Comparison of ENCODE assay signal across 1 cellular context in the genomic region with DNA sequence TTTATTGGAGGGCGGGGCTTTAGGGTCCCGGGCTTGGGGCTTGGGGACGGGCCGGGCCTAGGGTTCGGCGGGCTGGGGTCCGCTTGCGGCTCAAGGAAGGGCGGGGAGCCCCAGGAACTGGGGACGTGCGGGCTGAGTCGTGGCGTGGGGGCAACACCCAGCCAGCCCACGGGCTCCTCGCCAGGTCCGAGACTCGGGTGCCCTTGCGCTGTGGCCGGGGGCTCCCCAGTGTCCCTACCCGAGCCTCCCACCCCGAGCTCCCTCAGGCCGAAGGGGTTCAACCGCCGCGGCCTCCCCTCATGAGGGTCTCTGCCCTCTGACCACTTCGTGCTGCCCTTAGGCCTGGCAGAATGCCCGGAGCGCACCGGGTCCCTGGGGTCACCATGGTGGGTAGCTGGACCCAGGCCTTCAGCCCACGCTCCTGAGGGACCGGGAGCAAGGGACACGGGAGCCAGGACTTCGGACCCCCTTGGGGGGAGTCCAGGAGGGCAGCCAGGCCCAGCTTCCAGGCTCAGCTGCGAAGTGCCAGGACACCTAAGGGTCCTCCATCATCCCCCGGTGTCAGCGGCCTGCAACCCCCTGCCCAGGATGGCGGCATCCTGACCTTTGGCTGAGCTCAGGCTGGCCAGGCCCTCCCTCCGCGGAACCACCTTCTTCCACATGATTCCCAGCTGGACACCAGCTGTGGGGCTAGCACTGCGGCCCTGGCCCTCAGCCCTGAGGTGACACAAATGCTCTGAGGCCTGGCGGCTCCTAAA.
TF ChIP-seq lines count a peak whose summit lies in the region.

No MANE protein-coding gene starts in this region.

TF ChIP-seq in HepG2, 621 proteins besides CTCF, POLR2A, EP300 and RAD21 (continued from another document and continues in another):
- TF ChIP-seq REXO4 (CRISPR knock-in tag; IDR thresholded peaks at IDR 0.05; ENCODE audit: borderline replicate concordance): no peak
- no peak for TF ChIP-seq PAWR (CRISPR knock-in tag; IDR thresholded peaks at IDR 0.05; ENCODE audit: borderline replicate concordance)
- TF ChIP-seq DNMT1 (CRISPR knock-in tag; IDR thresholded peaks at IDR 0.05): no peak
- TF ChIP-seq GLI4 (CRISPR knock-in tag; IDR thresholded peaks at IDR 0.05; ENCODE audit: borderline replicate concordance): no peak
- no peak for TF ChIP-seq NCOR1 (IDR thresholded peaks at IDR 0.05; ENCODE audit: borderline replicate concordance, low read length)
- no peak for TF ChIP-seq ZNF570 (CRISPR knock-in tag; IDR thresholded peaks at IDR 0.05; ENCODE audit: borderline replicate concordance)
- TF ChIP-seq XBP1 (CRISPR knock-in tag; IDR thresholded peaks at IDR 0.05): no peak
- no peak for TF ChIP-seq ZSCAN22 (CRISPR knock-in tag; IDR thresholded peaks at IDR 0.05)
- TF ChIP-seq, protein P1, sequence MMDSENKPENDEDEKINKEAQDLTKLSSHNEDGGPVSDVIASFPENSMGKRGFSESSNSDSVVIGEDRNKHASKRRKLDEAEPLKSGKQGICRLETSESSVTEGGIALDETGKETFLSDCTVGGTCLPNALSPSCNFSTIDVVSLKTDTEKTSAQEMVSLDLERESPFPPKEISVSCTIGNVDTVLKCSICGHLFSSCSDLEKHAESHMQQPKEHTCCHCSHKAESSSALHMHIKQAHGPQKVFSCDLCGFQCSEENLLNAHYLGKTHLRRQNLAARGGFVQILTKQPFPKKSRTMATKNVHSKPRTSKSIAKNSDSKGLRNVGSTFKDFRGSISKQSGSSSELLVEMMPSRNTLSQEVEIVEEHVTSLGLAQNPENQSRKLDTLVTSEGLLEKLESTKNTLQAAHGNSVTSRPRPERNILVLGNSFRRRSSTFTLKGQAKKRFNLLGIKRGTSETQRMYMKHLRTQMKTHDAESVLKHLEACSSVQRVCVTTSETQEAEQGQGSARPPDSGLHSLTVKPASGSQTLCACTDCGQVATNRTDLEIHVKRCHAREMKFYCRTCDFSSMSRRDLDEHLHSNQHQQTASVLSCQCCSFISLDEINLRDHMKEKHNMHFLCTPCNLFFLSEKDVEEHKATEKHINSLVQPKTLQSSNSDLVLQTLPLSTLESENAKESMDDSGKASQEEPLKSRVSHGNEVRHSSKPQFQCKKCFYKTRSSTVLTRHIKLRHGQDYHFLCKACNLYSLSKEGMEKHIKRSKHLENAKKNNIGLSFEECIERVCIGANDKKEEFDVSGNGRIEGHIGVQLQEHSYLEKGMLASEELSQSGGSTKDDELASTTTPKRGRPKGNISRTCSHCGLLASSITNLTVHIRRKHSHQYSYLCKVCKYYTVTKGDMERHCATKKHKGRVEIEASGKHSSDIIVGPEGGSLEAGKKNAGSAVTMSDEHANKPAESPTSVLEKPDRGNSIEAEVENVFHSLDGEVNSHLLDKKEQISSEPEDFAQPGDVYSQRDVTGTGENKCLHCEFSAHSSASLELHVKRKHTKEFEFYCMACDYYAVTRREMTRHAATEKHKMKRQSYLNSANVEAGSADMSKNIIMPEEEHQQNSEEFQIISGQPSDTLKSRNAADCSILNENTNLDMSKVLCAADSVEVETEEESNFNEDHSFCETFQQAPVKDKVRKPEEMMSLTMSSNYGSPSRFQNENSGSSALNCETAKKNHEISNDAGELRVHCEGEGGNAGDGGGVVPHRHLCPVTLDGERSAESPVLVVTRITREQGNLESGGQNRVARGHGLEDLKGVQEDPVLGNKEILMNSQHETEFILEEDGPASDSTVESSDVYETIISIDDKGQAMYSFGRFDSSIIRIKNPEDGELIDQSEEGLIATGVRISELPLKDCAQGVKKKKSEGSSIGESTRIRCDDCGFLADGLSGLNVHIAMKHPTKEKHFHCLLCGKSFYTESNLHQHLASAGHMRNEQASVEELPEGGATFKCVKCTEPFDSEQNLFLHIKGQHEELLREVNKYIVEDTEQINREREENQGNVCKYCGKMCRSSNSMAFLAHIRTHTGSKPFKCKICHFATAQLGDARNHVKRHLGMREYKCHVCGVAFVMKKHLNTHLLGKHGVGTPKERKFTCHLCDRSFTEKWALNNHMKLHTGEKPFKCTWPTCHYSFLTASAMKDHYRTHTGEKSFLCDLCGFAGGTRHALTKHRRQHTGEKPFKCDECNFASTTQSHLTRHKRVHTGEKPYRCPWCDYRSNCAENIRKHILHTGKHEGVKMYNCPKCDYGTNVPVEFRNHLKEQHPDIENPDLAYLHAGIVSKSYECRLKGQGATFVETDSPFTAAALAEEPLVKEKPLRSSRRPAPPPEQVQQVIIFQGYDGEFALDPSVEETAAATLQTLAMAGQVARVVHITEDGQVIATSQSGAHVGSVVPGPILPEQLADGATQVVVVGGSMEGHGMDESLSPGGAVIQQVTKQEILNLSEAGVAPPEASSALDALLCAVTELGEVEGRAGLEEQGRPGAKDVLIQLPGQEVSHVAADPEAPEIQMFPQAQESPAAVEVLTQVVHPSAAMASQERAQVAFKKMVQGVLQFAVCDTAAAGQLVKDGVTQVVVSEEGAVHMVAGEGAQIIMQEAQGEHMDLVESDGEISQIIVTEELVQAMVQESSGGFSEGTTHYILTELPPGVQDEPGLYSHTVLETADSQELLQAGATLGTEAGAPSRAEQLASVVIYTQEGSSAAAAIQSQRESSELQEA (CRISPR knock-in tag; IDR thresholded peaks at IDR 0.05; ENCODE audit: not compliant biosample characterization): no peak
- TF ChIP-seq ERF (CRISPR knock-in tag; IDR thresholded peaks at IDR 0.05): no peak
- TF ChIP-seq, protein P2, sequence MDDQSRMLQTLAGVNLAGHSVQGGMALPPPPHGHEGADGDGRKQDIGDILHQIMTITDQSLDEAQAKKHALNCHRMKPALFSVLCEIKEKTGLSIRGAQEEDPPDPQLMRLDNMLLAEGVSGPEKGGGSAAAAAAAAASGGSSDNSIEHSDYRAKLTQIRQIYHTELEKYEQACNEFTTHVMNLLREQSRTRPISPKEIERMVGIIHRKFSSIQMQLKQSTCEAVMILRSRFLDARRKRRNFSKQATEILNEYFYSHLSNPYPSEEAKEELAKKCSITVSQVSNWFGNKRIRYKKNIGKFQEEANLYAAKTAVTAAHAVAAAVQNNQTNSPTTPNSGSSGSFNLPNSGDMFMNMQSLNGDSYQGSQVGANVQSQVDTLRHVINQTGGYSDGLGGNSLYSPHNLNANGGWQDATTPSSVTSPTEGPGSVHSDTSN (CRISPR knock-in tag; IDR thresholded peaks at IDR 0.05; ENCODE audit: borderline replicate concordance): no peak
- peak; percentile 55; the same call in 1 of the 2 replicates for TF ChIP-seq AKAP8 (CRISPR knock-in tag; IDR thresholded peaks at IDR 0.05)
- TF ChIP-seq, protein P3, sequence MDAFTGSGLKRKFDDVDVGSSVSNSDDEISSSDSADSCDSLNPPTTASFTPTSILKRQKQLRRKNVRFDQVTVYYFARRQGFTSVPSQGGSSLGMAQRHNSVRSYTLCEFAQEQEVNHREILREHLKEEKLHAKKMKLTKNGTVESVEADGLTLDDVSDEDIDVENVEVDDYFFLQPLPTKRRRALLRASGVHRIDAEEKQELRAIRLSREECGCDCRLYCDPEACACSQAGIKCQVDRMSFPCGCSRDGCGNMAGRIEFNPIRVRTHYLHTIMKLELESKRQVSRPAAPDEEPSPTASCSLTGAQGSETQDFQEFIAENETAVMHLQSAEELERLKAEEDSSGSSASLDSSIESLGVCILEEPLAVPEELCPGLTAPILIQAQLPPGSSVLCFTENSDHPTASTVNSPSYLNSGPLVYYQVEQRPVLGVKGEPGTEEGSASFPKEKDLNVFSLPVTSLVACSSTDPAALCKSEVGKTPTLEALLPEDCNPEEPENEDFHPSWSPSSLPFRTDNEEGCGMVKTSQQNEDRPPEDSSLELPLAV (CRISPR knock-in tag; conservative IDR thresholded peaks at IDR 0.05; ENCODE audit: low read depth): no peak
- TF ChIP-seq ZNF468 (CRISPR knock-in tag; IDR thresholded peaks at IDR 0.05): no peak
- TF ChIP-seq, protein P4, sequence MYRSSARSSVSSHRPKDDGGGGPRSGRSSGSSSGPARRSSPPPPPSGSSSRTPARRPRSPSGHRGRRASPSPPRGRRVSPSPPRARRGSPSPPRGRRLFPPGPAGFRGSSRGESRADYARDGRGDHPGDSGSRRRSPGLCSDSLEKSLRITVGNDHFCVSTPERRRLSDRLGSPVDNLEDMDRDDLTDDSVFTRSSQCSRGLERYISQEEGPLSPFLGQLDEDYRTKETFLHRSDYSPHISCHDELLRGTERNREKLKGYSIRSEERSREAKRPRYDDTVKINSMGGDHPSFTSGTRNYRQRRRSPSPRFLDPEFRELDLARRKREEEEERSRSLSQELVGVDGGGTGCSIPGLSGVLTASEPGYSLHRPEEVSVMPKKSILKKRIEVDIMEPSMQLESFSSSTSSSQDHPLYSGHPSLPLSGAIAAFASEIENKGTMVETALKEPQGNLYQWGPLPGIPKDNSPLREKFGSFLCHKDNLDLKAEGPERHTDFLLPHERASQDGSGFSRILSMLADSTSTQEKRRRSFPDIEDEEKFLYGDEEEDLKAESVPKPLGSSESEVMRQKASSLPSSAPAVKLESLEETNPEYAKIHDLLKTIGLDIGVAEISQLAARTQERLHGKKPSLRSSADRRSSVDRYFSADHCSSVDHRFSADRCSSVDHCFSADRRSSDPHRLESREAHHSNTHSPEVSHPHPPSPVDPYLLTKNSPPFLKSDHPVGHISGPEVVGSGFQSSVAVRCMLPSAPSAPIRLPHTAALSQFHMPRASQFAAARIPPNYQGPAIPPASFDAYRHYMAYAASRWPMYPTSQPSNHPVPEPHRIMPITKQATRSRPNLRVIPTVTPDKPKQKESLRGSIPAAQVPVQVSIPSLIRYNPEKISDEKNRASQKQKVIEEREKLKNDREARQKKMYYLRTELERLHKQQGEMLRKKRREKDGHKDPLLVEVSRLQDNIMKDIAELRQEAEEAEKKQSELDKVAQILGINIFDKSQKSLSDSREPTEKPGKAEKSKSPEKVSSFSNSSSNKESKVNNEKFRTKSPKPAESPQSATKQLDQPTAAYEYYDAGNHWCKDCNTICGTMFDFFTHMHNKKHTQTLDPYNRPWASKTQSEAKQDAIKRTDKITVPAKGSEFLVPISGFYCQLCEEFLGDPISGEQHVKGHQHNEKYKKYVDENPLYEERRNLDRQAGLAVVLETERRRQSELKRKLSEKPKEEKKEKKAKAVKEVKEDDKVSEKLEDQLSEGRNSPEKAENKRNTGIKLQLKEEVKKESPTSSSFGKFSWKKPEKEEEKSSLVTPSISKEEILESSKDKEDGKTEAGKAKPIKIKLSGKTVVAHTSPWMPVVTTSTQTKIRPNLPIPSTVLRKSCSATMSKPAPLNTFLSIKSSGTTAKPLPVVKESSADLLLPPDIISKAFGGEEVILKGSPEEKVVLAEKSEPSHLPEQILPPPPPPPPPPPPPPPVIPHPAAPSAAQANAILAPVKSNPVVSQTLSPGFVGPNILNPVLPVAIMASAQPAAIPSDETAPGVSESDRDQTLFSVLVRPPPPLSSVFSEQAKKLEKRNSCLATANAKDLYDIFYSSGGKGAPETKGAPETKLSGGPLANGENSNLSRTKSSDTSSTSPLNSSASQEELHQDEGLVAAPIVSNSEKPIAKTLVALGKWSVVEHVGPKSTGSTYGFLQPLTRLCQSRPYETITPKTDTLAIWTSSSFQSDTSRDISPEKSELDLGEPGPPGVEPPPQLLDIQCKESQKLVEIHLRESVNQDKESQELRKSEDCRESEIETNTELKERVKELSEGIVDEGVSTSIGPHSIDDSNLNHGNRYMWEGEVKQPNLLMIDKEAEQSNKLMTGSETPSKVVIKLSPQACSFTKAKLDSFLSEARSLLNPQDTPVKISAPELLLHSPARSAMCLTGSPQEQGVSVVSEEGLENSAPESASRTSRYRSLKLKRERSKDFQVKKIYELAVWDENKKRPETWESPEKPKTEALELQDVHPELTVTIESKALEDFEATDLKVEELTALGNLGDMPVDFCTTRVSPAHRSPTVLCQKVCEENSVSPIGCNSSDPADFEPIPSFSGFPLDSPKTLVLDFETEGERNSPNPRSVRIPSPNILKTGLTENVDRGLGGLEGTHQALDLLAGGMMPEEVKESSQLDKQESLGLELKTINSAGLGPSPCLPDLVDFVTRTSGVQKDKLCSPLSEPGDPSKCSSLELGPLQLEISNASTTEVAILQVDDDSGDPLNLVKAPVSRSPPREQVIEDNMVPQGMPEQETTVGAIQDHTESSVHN (CRISPR knock-in tag; IDR thresholded peaks at IDR 0.05): no peak
- no peak for TF ChIP-seq ZNF619 (CRISPR knock-in tag; IDR thresholded peaks at IDR 0.05)
- peak; percentile 12; the same call in 1 of the 2 replicates for TF ChIP-seq SP4 (CRISPR knock-in tag; IDR thresholded peaks at IDR 0.05)
- TF ChIP-seq, protein P5, sequence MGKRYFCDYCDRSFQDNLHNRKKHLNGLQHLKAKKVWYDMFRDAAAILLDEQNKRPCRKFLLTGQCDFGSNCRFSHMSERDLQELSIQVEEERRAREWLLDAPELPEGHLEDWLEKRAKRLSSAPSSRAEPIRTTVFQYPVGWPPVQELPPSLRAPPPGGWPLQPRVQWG (CRISPR knock-in tag; IDR thresholded peaks at IDR 0.05; ENCODE audit: borderline replicate concordance, low read depth): no peak
- no peak for TF ChIP-seq CAMTA2 (CRISPR knock-in tag; IDR thresholded peaks at IDR 0.05; ENCODE audit: borderline replicate concordance)
- no peak for TF ChIP-seq ZNF629 (CRISPR knock-in tag; conservative IDR thresholded peaks at IDR 0.05)
- no peak for TF ChIP-seq RELA (CRISPR knock-in tag; IDR thresholded peaks at IDR 0.05)
- TF ChIP-seq, protein P6, sequence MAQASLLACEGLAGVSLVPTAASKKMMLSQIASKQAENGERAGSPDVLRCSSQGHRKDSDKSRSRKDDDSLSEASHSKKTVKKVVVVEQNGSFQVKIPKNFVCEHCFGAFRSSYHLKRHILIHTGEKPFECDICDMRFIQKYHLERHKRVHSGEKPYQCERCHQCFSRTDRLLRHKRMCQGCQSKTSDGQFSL (CRISPR knock-in tag; IDR thresholded peaks at IDR 0.05): no peak
- TF ChIP-seq HOXA7 (CRISPR knock-in tag; IDR thresholded peaks at IDR 0.05): no peak
- TF ChIP-seq PHF5A (CRISPR knock-in tag; IDR thresholded peaks at IDR 0.05; ENCODE audit: low read depth, unreplicated experiment): no peak
- no peak for TF ChIP-seq ZNF547 (CRISPR knock-in tag; IDR thresholded peaks at IDR 0.05)
